18 cellular contexts compared by ENCODE assay signal in genomic region chr5:60811105-60811504, GRCh38. TPM values are rescaled to one million over a fixed set of nuclear protein-coding genes. Genes with fewer than 3 reads are reported as not detected.
DNase-seq lines count a peak whose midpoint lies in the region; ATAC-seq lines count a peak whose summit lies in the region.
"Had no signal": no experiment of that assay in that cellular context is flagged by ENCODE, and none has a peak within 500 bp of the region (broad histone marks: within the 10 kb centered on the region; RNA-seq: fewer than 3 reads in every experiment).

No MANE protein-coding gene starts in this region.

- peaks cover 4% of the 10 kb centered on the region for H3K4me1 Mint-ChIP-seq in activated T-helper 2 cell treated with anti-CD3 and anti-CD28 coated beads, Interferon-gamma antibody, Interleukin-2, Interleukin-4, amounts not matched to agents 10 μg/mL and 5 μg/mL and 100 μg/mL, durations not matched to agents 14 hours and 24 hours and 36 hours (ENCODE audit: low read depth)
- H3K4me1 Mint-ChIP-seq: naive thymus-derived CD4-positive, alpha-beta T cell had no signal

- H3K36me3 Mint-ChIP-seq in activated T-helper 2 cell treated with anti-CD3 and anti-CD28 coated beads, Interferon-gamma antibody, Interleukin-2, Interleukin-4, amounts not matched to agents 10 μg/mL and 5 μg/mL and 100 μg/mL, durations not matched to agents 14 hours and 24 hours and 36 hours (ENCODE audit: low read depth) = no peaks in the 10 kb centered on the region
- H3K36me3 Mint-ChIP-seq: naive thymus-derived CD4-positive, alpha-beta T cell had no signal

- DNase-seq in T-helper 1 cell = no peak
- no peak for DNase-seq in GM19238 (ENCODE audit: insufficient read length, low spot score)
- no peak for DNase-seq in activated T-helper 2 cell treated with anti-CD3 and anti-CD28 coated beads, Interferon-gamma antibody, Interleukin-2, Interleukin-4, amounts not matched to agents 10 μg/mL and 5 μg/mL and 100 μg/mL, durations not matched to agents 14 hours and 24 hours and 36 hours (ENCODE audit: low spot score)
- DNase-seq in stimulated activated CD4-positive, alpha-beta T cell treated with anti-CD3 and anti-CD28 coated beads, Interleukin-1b, Interleukin-23, amount 100 ng/mL, for 48 hours = no peak
- DNase-seq: activated CD4-positive, alpha-beta T cell treated with anti-CD3 and anti-CD28 coated beads for 4 hours; amniotic stem cell; cortex of kidney; hippocampal formation; left ventricle myocardium inferior; naive thymus-derived CD4-positive, alpha-beta T cell; NCI-H1417 treated with DMSO at 0.1 percent for 48 hours; NCI-H446 had no signal

- ATAC-seq in GM18498 (IDR thresholded peaks at IDR 0.05; ENCODE audit: unreplicated experiment) = peak; percentile 56
- ATAC-seq in GM19438 (IDR thresholded peaks at IDR 0.05; ENCODE audit: low read depth, unreplicated experiment) = peak; percentile 64
- peak; percentile 33 for ATAC-seq in HG02763 (IDR thresholded peaks at IDR 0.05; ENCODE audit: unreplicated experiment)
- peak; percentile 50 for ATAC-seq in HG03457 (IDR thresholded peaks at IDR 0.05; ENCODE audit: unreplicated experiment)
- ATAC-seq: K562; naive thymus-derived CD4-positive, alpha-beta T cell had no signal

- no peaks in the 10 kb centered on the region for H3K9me3 Mint-ChIP-seq in activated T-helper 2 cell treated with anti-CD3 and anti-CD28 coated beads, Interferon-gamma antibody, Interleukin-2, Interleukin-4, amounts not matched to agents 10 μg/mL and 5 μg/mL and 100 μg/mL, durations not matched to agents 14 hours and 24 hours and 36 hours
- H3K9me3 Mint-ChIP-seq: activated T-helper 1 cell treated with anti-CD3 and anti-CD28 coated beads, Interleukin-12 subunit alpha, Interleukin-12 subunit beta, Interleukin-2, Interleukin-4 antibody, amounts not matched to agents 30 ng/mL and 10 ng/mL and 1 ng/mL, durations not matched to agents 14 hours and 24 hours and 36 hours had no signal

- H3K4me3 Mint-ChIP-seq in activated T-helper 2 cell treated with anti-CD3 and anti-CD28 coated beads, Interferon-gamma antibody, Interleukin-2, Interleukin-4, amounts not matched to agents 10 μg/mL and 5 μg/mL and 100 μg/mL, durations not matched to agents 14 hours and 24 hours and 36 hours (ENCODE audit: low read depth) = no peak overlapping the region
- H3K4me3 Mint-ChIP-seq: activated T-helper 1 cell treated with anti-CD3 and anti-CD28 coated beads, Interleukin-12 subunit alpha, Interleukin-12 subunit beta, Interleukin-2, Interleukin-4 antibody, amounts not matched to agents 30 ng/mL and 10 ng/mL and 1 ng/mL, durations not matched to agents 14 hours and 24 hours and 36 hours; naive thymus-derived CD4-positive, alpha-beta T cell had no signal

- peaks cover 16% of the 10 kb centered on the region for H3K27me3 Mint-ChIP-seq in activated T-helper 2 cell treated with anti-CD3 and anti-CD28 coated beads, Interferon-gamma antibody, Interleukin-2, Interleukin-4, amounts not matched to agents 10 μg/mL and 5 μg/mL and 100 μg/mL, durations not matched to agents 14 hours and 24 hours and 36 hours (ENCODE audit: low read depth)

- H3K27ac Mint-ChIP-seq in activated T-helper 2 cell treated with anti-CD3 and anti-CD28 coated beads, Interferon-gamma antibody, Interleukin-2, Interleukin-4, amounts not matched to agents 10 μg/mL and 5 μg/mL and 100 μg/mL, durations not matched to agents 14 hours and 24 hours and 36 hours = no peak overlapping the region
- H3K27ac Mint-ChIP-seq: activated T-helper 1 cell treated with anti-CD3 and anti-CD28 coated beads, Interleukin-12 subunit alpha, Interleukin-12 subunit beta, Interleukin-2, Interleukin-4 antibody, amounts not matched to agents 30 ng/mL and 10 ng/mL and 1 ng/mL, durations not matched to agents 14 hours and 24 hours and 36 hours; naive thymus-derived CD4-positive, alpha-beta T cell had no signal

- intact Hi-C loops in activated T-helper 2 cell treated with anti-CD3 and anti-CD28 coated beads, Interferon-gamma antibody, Interleukin-2, Interleukin-4, amounts not matched to agents 10 μg/mL and 5 μg/mL and 100 μg/mL, durations not matched to agents 14 hours and 24 hours and 36 hours (cut with micrococcal nuclease) = no loop called here

RNA-seq across cellular contexts. Expression of gene ELOVL7, which starts 33.0 kb away (rescaled TPM):
- 0.68 and 0.90 TPM in 2 replicates for total RNA-seq in activated T-helper 2 cell treated with anti-CD3 and anti-CD28 coated beads, Interferon-gamma antibody, Interleukin-2, Interleukin-4, amounts not matched to agents 10 μg/mL and 5 μg/mL and 100 μg/mL, durations not matched to agents 14 hours and 24 hours and 36 hours
